9 cellular contexts compared by ENCODE assay signal in genomic region chr11:44601471-44602370, GRCh38. TPM values are rescaled to one million over a fixed set of nuclear protein-coding genes. Genes with fewer than 3 reads are reported as not detected.
A peak's percentile ranks its signal among the peaks of the same experiment; 100 is the strongest.
DNase-seq lines count a peak whose midpoint lies in the region; ATAC-seq and TF ChIP-seq lines count a peak whose summit lies in the region.
"Had no signal": no experiment of that assay in that cellular context is flagged by ENCODE, and none has a peak within 500 bp of the region (broad histone marks: within the 10 kb centered on the region; RNA-seq: fewer than 3 reads in every experiment).

No MANE protein-coding gene starts in this region.

- peak overlapping the region; percentile 65 to 78 for H3K27ac ChIP-seq in coronary artery

- ATAC-seq in GM19043 (IDR thresholded peaks at IDR 0.05; ENCODE audit: low read depth, unreplicated experiment), result peak; percentile 34
- peak; percentile 31 for ATAC-seq in HG03103 (IDR thresholded peaks at IDR 0.05; ENCODE audit: low read depth, unreplicated experiment)
- ATAC-seq in HG03025 (IDR thresholded peaks at IDR 0.05; ENCODE audit: low FRiP score, unreplicated experiment), result no peak

- no peak for TF ChIP-seq CTCF in coronary artery (IDR thresholded peaks at IDR 0.05)

- peak; percentile 45 for DNase-seq in A172 (ENCODE audit: low spot score)
- DNase-seq in coronary artery (ENCODE audit: low spot score), result no peak
- DNase-seq in RKO (ENCODE audit: low spot score), result no peak
- no peak for DNase-seq in NCI-H1417 (lab: John Stamatoyannopoulos, UW)
- DNase-seq in islet precursor cell, result no peak
- DNase-seq: trophoblast cell had no signal

- peak overlapping the region; percentile 1 for H3K4me3 ChIP-seq in coronary artery

RNA-seq across cellular contexts. Expression of gene CD82, which starts 36.3 kb away (rescaled TPM):
- 26.8 and 40.3 TPM in 2 replicates for total RNA-seq in A172 (2014; rRNA removed; shearing (Covaris generic))
